8 cellular contexts compared by ENCODE assay signal in genomic region chr17:28710948-28711722, GRCh38. TPM values are rescaled to one million over a fixed set of nuclear protein-coding genes. Genes with fewer than 3 reads are reported as not detected.
A peak's percentile ranks its signal among the peaks of the same experiment; 100 is the strongest.
DNase-seq lines count a peak whose midpoint lies in the region; ATAC-seq, FAIRE-seq and TF ChIP-seq lines count a peak whose summit lies in the region.

No MANE protein-coding gene starts in this region.

- no peak for FAIRE-seq in kidney (lab: Jason Lieb, UNC)

- no peaks in the 10 kb centered on the region for H3K9me3 ChIP-seq in kidney (ENCODE audit: control insufficient read depth in 1 of 2, low read length in 2 of 2)

- peak overlapping the region; percentile 47 to 73 for H3K4me3 ChIP-seq in kidney (ENCODE audit: low read length in 2 of 2)

- H3K4me1 ChIP-seq in kidney (ENCODE audit: control insufficient read depth in 1 of 2, insufficient read depth in 1 of 2, low read depth in 1 of 2, low read length in 2 of 2): peaks cover under 1 to 7% of the 10 kb centered on the region in 2 donors

- DNase-seq in ACHN (peak; percentile 90), NCI-H345 (lab: John Stamatoyannopoulos, UW) (peak; percentile 95), cerebellar cortex (ENCODE audit: low spot score) (peak; percentile 86), kidney (peak; percentile 97)
- peak; percentile 84 to 92 (median 89) for DNase-seq in stimulated activated CD4-positive, alpha-beta T cell treated with anti-CD3 and anti-CD28 coated beads, Interleukin-12 subunit alpha, Interleukin-12 subunit beta, amount 100 ng/mL, for 48 hours (ENCODE audit: low read depth in 2 of 3, low spot score in 1 of 3)

- intact Hi-C loops in kidney (cut with DNase I): no loop called here

- TF ChIP-seq CTCF in kidney (IDR thresholded peaks at IDR 0.05; ENCODE audit: borderline replicate concordance, extremely low read depth, insufficient read depth): peak; percentile 2

- in situ Hi-C loops in ACHN (cut with HindIII; ENCODE audit: low pct_ligation_motif_present, low pct_unique_long_range_greater_than_20kb, low sequenced_read_pairs): no loop called here

- H3K36me3 ChIP-seq in kidney (ENCODE audit: control insufficient read depth in 1 of 2, insufficient read depth in 2 of 2, low read length in 2 of 2): peaks cover 5 to 15% of the 10 kb centered on the region in 2 donors

- ATAC-seq in GM18868 (IDR thresholded peaks at IDR 0.05; ENCODE audit: unreplicated experiment) (peak; percentile 85), HG03135 (IDR thresholded peaks at IDR 0.05; ENCODE audit: unreplicated experiment) (peak; percentile 69)
- peak; percentile 89 to 93 for ATAC-seq in activated CD4-positive, CD25-positive, alpha-beta regulatory T cell treated with anti-CD3 and anti-CD28 coated beads, Interleukin-2, amount 50 U/mL, for 24 hours

- H3K9ac ChIP-seq in kidney (ENCODE audit: low read length in 2 of 2): peak overlapping the region; percentile 64 to 86

- peak overlapping the region; percentile 89 to 93 for H3K27ac ChIP-seq in kidney (ENCODE audit: low read depth in 2 of 2, low read length in 2 of 2)

RNA-seq across cellular contexts. Expression of gene PROCA1, which starts 0.6 kb away (rescaled TPM):
- 3.4 TPM for total RNA-seq in kidney
- 3.5 TPM for polyA plus RNA-seq in kidney (ENCODE audit: insufficient read depth, low read depth, low replicate concordance)

RNA-seq across cellular contexts. Expression of gene RAB34, which starts 6.5 kb away (rescaled TPM):
- total RNA-seq in kidney: 119 TPM
- 128 TPM for polyA plus RNA-seq in kidney (ENCODE audit: insufficient read depth, low read depth, low replicate concordance)

RNA-seq across cellular contexts. Expression of gene RPL23A, which starts 8.7 kb away (rescaled TPM):
- total RNA-seq in kidney: 1,188 TPM
- polyA plus RNA-seq in kidney (ENCODE audit: insufficient read depth, low read depth, low replicate concordance): 1,159 TPM

RNA-seq across cellular contexts. Expression of gene TLCD1, which starts 14.9 kb away (rescaled TPM):
- 25.3 TPM for total RNA-seq in kidney
- 30.0 TPM for polyA plus RNA-seq in kidney (ENCODE audit: insufficient read depth, low read depth, low replicate concordance)

RNA-seq across cellular contexts. Expression of gene NEK8, which starts 17.5 kb away (rescaled TPM):
- total RNA-seq in kidney: 20.6 TPM
- 4.7 TPM for polyA plus RNA-seq in kidney (ENCODE audit: insufficient read depth, low read depth, low replicate concordance)

Comparison
In these comparisons a context has a peak if more than half of its experiments do, and no peak if none do; other contexts are left out.
1. Peak in every context shown above with its lines: DNase-seq, ATAC-seq, H3K4me3 ChIP-seq and H3K27ac ChIP-seq.